In genomic region chr11:59102259-59102765, GRCh38 we compare ENCODE assay signal across 8 cellular contexts. TPM values are rescaled to one million over a fixed set of nuclear protein-coding genes. Genes with fewer than 3 reads are reported as not detected.
A peak's percentile ranks its signal among the peaks of the same experiment; 100 is the strongest.
DNase-seq lines count a peak whose midpoint lies in the region; ATAC-seq lines count a peak whose summit lies in the region.

No MANE protein-coding gene starts in this region.

- H3K9me3 Mint-ChIP-seq in dendritic cell treated with granulocyte-macrophage colony-stimulating factor and Interleukin-4, amounts not matched to agents 40 ng/mL and 50 ng/mL, for 4 days: no peaks in the 10 kb centered on the region

- peak overlapping the region; percentile 67 for H3K4me3 Mint-ChIP-seq in dendritic cell treated with granulocyte-macrophage colony-stimulating factor and Interleukin-4, amounts not matched to agents 40 ng/mL and 50 ng/mL, for 4 days

- intact Hi-C loops in dendritic cell treated with granulocyte-macrophage colony-stimulating factor and Interleukin-4, amounts not matched to agents 40 ng/mL and 50 ng/mL, for 4 days (cut with micrococcal nuclease): no loop called here

- ATAC-seq in GM19452 (IDR thresholded peaks at IDR 0.05; ENCODE audit: unreplicated experiment) (peak; percentile 68), HG03558 (IDR thresholded peaks at IDR 0.05; ENCODE audit: extremely low read depth, unreplicated experiment) (peak; percentile 34)

- H3K27me3 Mint-ChIP-seq in dendritic cell treated with granulocyte-macrophage colony-stimulating factor and Interleukin-4, amounts not matched to agents 40 ng/mL and 50 ng/mL, for 4 days: peaks cover 21% of the 10 kb centered on the region

- H3K4me1 Mint-ChIP-seq in dendritic cell treated with granulocyte-macrophage colony-stimulating factor and Interleukin-4, amounts not matched to agents 40 ng/mL and 50 ng/mL, for 4 days (ENCODE audit: low read depth): peaks cover 26% of the 10 kb centered on the region

- H3K27ac Mint-ChIP-seq in dendritic cell treated with granulocyte-macrophage colony-stimulating factor and Interleukin-4, amounts not matched to agents 40 ng/mL and 50 ng/mL, for 4 days: no peak overlapping the region

- peak; percentile 72 for DNase-seq in CD1c-positive myeloid dendritic cell (ENCODE audit: extremely low spot score)
- DNase-seq in activated CD4-positive, alpha-beta T cell treated with anti-CD3 and anti-CD28 coated beads for 24 hours (ENCODE audit: low read depth in 2 of 2): peak; percentile 39 to 56
- peak; percentile 9 to 48 for DNase-seq in lung microvascular endothelial cell (ENCODE audit: low read depth in 2 of 2)
- DNase-seq in stimulated activated CD8-positive, alpha-beta memory T cell treated with anti-CD3 and anti-CD28 coated beads, Interleukin-2, amount 100 ng/mL, for 48 hours (ENCODE audit: low read depth in 2 of 2): peak; percentile 42 to 52
- no peak for DNase-seq in NCI-H2196 (lab: John Stamatoyannopoulos, UW; ENCODE audit: unreplicated experiment)

- no peaks in the 10 kb centered on the region for H3K36me3 Mint-ChIP-seq in dendritic cell treated with granulocyte-macrophage colony-stimulating factor and Interleukin-4, amounts not matched to agents 40 ng/mL and 50 ng/mL, for 4 days (ENCODE audit: low read depth)

RNA-seq across cellular contexts. Expression of gene FAM111B, which starts 4.7 kb away (rescaled TPM):
- total RNA-seq in lung microvascular endothelial cell: 6.9 and 9.2 TPM in 2 replicates

RNA-seq across cellular contexts. Expression of gene GLYATL1B, which starts 16.2 kb away (rescaled TPM):
- total RNA-seq in lung microvascular endothelial cell: not detected in 2 replicates

RNA-seq across cellular contexts. Expression of gene FAM111A, which starts 40.3 kb away (rescaled TPM):
- 26.4 and 52.6 TPM in 2 replicates for total RNA-seq in lung microvascular endothelial cell
